Comparison of ENCODE assay signal across 13 cellular contexts in genomic region chr7:48390381-48391327, GRCh38.
A peak's percentile ranks its signal among the peaks of the same experiment; 100 is the strongest.
DNase-seq lines count a peak whose midpoint lies in the region; ATAC-seq and TF ChIP-seq lines count a peak whose summit lies in the region.
"Had no signal": no experiment of that assay in that cellular context is flagged by ENCODE, and none has a peak within 500 bp of the region (broad histone marks: within the 10 kb centered on the region; RNA-seq: fewer than 3 reads in every experiment).

No MANE protein-coding gene starts in this region.

- no peaks in the 10 kb centered on the region for H3K36me3 ChIP-seq in left lung

- TF ChIP-seq CTCF in left lung (IDR thresholded peaks at IDR 0.05): no peak
- no peak for TF ChIP-seq CTCF in dorsolateral prefrontal cortex (IDR thresholded peaks at IDR 0.05 in 54 of 56, conservative IDR thresholded peaks at IDR 0.05 in 2 of 56; ENCODE audit: low read depth in 1 of 56, partially characterized antibody in 56 of 56)

- peak overlapping the region in 1 of 2 donors; percentile 90 for H3K27ac ChIP-seq in left lung
- no peak overlapping the region for H3K27ac ChIP-seq in dorsolateral prefrontal cortex

- H3K4me3 ChIP-seq in left lung (no peak overlapping the region), dorsolateral prefrontal cortex (no peak overlapping the region)

- no peaks in the 10 kb centered on the region for H3K27me3 ChIP-seq in left lung
- no peaks in the 10 kb centered on the region for H3K27me3 ChIP-seq in dorsolateral prefrontal cortex

- intact Hi-C loops in left lung (cut with DNase I): no loop called here
- intact Hi-C loops in dorsolateral prefrontal cortex (cut with DNase I): no loop called here

- DNase-seq in DMS53 (lab: John Stamatoyannopoulos, UW): peak; percentile 62
- peak; percentile 19 for DNase-seq in SIG-M5 (lab: John Stamatoyannopoulos, UW)
- DNase-seq in left lung: peak in 1 of 2 donors; percentile 59
- no peak for DNase-seq in HuH-7.5 (ENCODE audit: low spot score)
- DNase-seq in dorsolateral prefrontal cortex: no peak
- DNase-seq: NCI-H2081 treated with DMSO at 0.1 percent for 48 hours; posterior cingulate gyrus; RPMI8226; stimulated activated CD4-positive, alpha-beta T cell treated with anti-CD3 and anti-CD28 coated beads, Interleukin-2, amount 100 ng/mL, for 24 hours had no signal

- H3K9me3 ChIP-seq in left lung: no peaks in the 10 kb centered on the region

- peak; percentile 9 for ATAC-seq in HG03442 (IDR thresholded peaks at IDR 0.05; ENCODE audit: unreplicated experiment)
- ATAC-seq in left lung: peak; percentile 63
- no peak for ATAC-seq in GM19328 (IDR thresholded peaks at IDR 0.05; ENCODE audit: unreplicated experiment)
- ATAC-seq in HG03521 (IDR thresholded peaks at IDR 0.05; ENCODE audit: unreplicated experiment): no peak
- ATAC-seq: stimulated activated memory B cell treated with anti-CD40 and anti-IgM and Interleukin-4, amounts not matched to agents 10 μg/mL and 1 μg/mL and 100 μg/mL, for 72 hours had no signal

- peaks cover 4 to 39% of the 10 kb centered on the region in 2 donors for H3K4me1 ChIP-seq in left lung

Comparison
In these comparisons a context has a peak if more than half of its experiments do, and no peak if none do; other contexts are left out.
1. DNase-seq: peak in DMS53 (single experiment) and SIG-M5 (single experiment); none in HuH-7.5 (single experiment) and dorsolateral prefrontal cortex (0 of 10).
2. ATAC-seq: peak in HG03442 (single experiment) and left lung (single experiment); none in GM19328 (single experiment) and HG03521 (single experiment).